In the genomic region with DNA sequence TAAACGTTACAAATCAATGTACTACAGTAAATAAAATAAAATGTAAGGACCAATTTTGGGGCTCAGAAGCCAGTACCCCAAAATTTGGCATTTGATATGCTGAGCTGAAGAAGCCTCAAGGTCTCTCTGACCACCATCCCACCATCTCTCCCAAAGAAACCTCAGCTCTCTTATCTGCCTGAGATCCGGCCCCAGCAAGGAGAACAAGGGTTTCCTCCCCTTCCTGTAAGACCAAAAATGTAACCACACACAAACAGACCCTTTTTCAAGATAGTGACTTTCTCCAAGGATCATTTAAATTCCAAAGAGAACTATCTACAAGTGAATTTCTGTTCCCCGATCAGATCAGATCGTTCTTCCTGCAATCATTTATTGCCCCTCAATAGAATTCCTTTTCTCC, we compare ENCODE assay signal across 26 cellular contexts.
"Had no signal": no experiment of that assay in that cellular context is flagged by ENCODE, and none has a peak within 500 bp of the region (broad histone marks: within the 10 kb centered on the region; RNA-seq: fewer than 3 reads in every experiment).

No MANE protein-coding gene starts in this region.

- H3K36me3 ChIP-seq: brain microvascular endothelial cell, gastrocnemius medialis, neutrophil, pancreas, stomach, upper lobe of left lung had no signal

- H3K9me3 Mint-ChIP-seq: activated CD4-positive, alpha-beta T cell treated with anti-CD3 and anti-CD28 coated beads, Interleukin-2, amount 10 ng/mL, durations not matched to agents 7 days and 5 days; activated naive CD4-positive, alpha-beta T cell treated with anti-CD3 and anti-CD28 coated beads, Interleukin-2, amount 10 ng/mL, durations not matched to agents 7 days and 5 days; activated naive CD8-positive, alpha-beta T cell treated with anti-CD3 and anti-CD28 coated beads, Interleukin-2, amount 50 U/mL, for 24 hours; activated T-cell treated with anti-CD3 and anti-CD28 coated beads, Interleukin-2, amount 50 U/mL, for 24 hours; central memory CD8-positive, alpha-beta T cell; immature natural killer cell; naive thymus-derived CD8-positive, alpha-beta T cell; stimulated activated effector memory CD8-positive, alpha-beta T cell treated with anti-CD3 and anti-CD28 coated beads, Interleukin-12 subunit alpha, Interleukin-12 subunit beta, amount 100 ng/mL, for 72 hours had no signal

- H3K27ac Mint-ChIP-seq: activated CD4-positive, alpha-beta T cell treated with anti-CD3 and anti-CD28 coated beads, Interleukin-2, amount 10 ng/mL, durations not matched to agents 7 days and 5 days; activated CD8-positive, alpha-beta T cell treated with anti-CD3 and anti-CD28 coated beads, Interleukin-2, amount 10 ng/mL, durations not matched to agents 7 days and 5 days; activated naive CD4-positive, alpha-beta T cell treated with anti-CD3 and anti-CD28 coated beads, Interleukin-2, amount 10 ng/mL, durations not matched to agents 7 days and 5 days; activated naive CD8-positive, alpha-beta T cell treated with anti-CD3 and anti-CD28 coated beads, Interleukin-2, amount 50 U/mL, for 24 hours; activated T-cell treated with anti-CD3 and anti-CD28 coated beads, Interleukin-2, amount 50 U/mL, for 24 hours; stimulated activated effector memory CD8-positive, alpha-beta T cell treated with anti-CD3 and anti-CD28 coated beads, Interleukin-12 subunit alpha, Interleukin-12 subunit beta, amount 100 ng/mL, for 72 hours had no signal

- H3K27me3 Mint-ChIP-seq: activated T-cell treated with anti-CD3 and anti-CD28 coated beads, Interleukin-2, amount 50 U/mL, for 24 hours; central memory CD8-positive, alpha-beta T cell; naive thymus-derived CD8-positive, alpha-beta T cell had no signal

- H3K4me1 ChIP-seq: gastrocnemius medialis, pancreas, testis, upper lobe of left lung had no signal

- H3K9me3 ChIP-seq: gastrocnemius medialis, neutrophil, pancreas, stomach, testis, upper lobe of left lung had no signal

- H3K27me3 ChIP-seq: brain microvascular endothelial cell, gastrocnemius medialis, pancreas, stomach, testis, upper lobe of left lung had no signal

- H3K4me3 ChIP-seq: coronary artery, gastrocnemius medialis, pancreas, smooth muscle cell, stomach, testis, upper lobe of left lung had no signal

- H3K27ac ChIP-seq: brain microvascular endothelial cell, coronary artery, gastrocnemius medialis, neutrophil, pancreas, testis had no signal

- ATAC-seq: activated CD4-positive, CD25-positive, alpha-beta regulatory T cell treated with anti-CD3 and anti-CD28 coated beads, Interleukin-2, amount 50 U/mL, for 24 hours; activated CD8-positive, alpha-beta T cell treated with anti-CD3 and anti-CD28 coated beads, Interleukin-2, amount 10 ng/mL, durations not matched to agents 7 days and 5 days; activated naive CD8-positive, alpha-beta T cell treated with anti-CD3 and anti-CD28 coated beads, Interleukin-2, amount 50 U/mL, for 24 hours; gastrocnemius medialis; left ventricle myocardium superior; naive thymus-derived CD8-positive, alpha-beta T cell; pancreas; sciatic nerve; stimulated activated effector memory CD8-positive, alpha-beta T cell treated with anti-CD3 and anti-CD28 coated beads, Interleukin-12 subunit alpha, Interleukin-12 subunit beta, amount 100 ng/mL, for 72 hours had no signal

- H3K4me3 Mint-ChIP-seq: activated CD4-positive, alpha-beta T cell treated with anti-CD3 and anti-CD28 coated beads, Interleukin-2, amount 10 ng/mL, durations not matched to agents 7 days and 5 days; activated CD8-positive, alpha-beta T cell treated with anti-CD3 and anti-CD28 coated beads, Interleukin-2, amount 10 ng/mL, durations not matched to agents 7 days and 5 days; activated naive CD4-positive, alpha-beta T cell treated with anti-CD3 and anti-CD28 coated beads, Interleukin-2, amount 10 ng/mL, durations not matched to agents 7 days and 5 days; activated naive CD8-positive, alpha-beta T cell treated with anti-CD3 and anti-CD28 coated beads, Interleukin-2, amount 50 U/mL, for 24 hours; activated T-cell treated with anti-CD3 and anti-CD28 coated beads, Interleukin-2, amount 50 U/mL, for 24 hours; central memory CD8-positive, alpha-beta T cell; immature natural killer cell; stimulated activated effector memory CD8-positive, alpha-beta T cell treated with anti-CD3 and anti-CD28 coated beads, Interleukin-12 subunit alpha, Interleukin-12 subunit beta, amount 100 ng/mL, for 72 hours had no signal

- H3K36me3 Mint-ChIP-seq: activated naive CD4-positive, alpha-beta T cell treated with anti-CD3 and anti-CD28 coated beads, Interleukin-2, amount 10 ng/mL, durations not matched to agents 7 days and 5 days; immature natural killer cell; naive thymus-derived CD8-positive, alpha-beta T cell; stimulated activated effector memory CD8-positive, alpha-beta T cell treated with anti-CD3 and anti-CD28 coated beads, Interleukin-12 subunit alpha, Interleukin-12 subunit beta, amount 100 ng/mL, for 72 hours had no signal

- DNase-seq: activated CD4-positive, alpha-beta T cell treated with anti-CD3 and anti-CD28 coated beads, Interleukin-2, amount 10 ng/mL, durations not matched to agents 7 days and 5 days; activated CD8-positive, alpha-beta T cell treated with anti-CD3 and anti-CD28 coated beads, Interleukin-2, amount 10 ng/mL, durations not matched to agents 7 days and 5 days; activated effector memory CD4-positive, alpha-beta T cell treated with Interleukin-2 at 50 U/mL for 16 hours; activated naive CD4-positive, alpha-beta T cell treated with anti-CD3 and anti-CD28 coated beads, Interleukin-2, amount 10 ng/mL, durations not matched to agents 7 days and 5 days; activated naive CD8-positive, alpha-beta T cell treated with anti-CD3 and anti-CD28 coated beads, Interleukin-2, amount 50 U/mL, for 24 hours; activated T-cell treated with anti-CD3 and anti-CD28 coated beads, Interleukin-2, amount 50 U/mL, for 24 hours; anterior cingulate cortex; brain microvascular endothelial cell; gastrocnemius medialis; head of caudate nucleus; immature natural killer cell; left ventricle myocardium superior; mesenchymal stem cell; naive thymus-derived CD8-positive, alpha-beta T cell; pancreas; stimulated activated CD4-positive, alpha-beta T cell treated with anti-CD3 and anti-CD28 coated beads, Interleukin-4, amount 100 ng/mL, for 24 hours; stomach; testis; upper lobe of left lung had no signal
